ENCODE assay signal across 8 cellular contexts in the genomic region with DNA sequence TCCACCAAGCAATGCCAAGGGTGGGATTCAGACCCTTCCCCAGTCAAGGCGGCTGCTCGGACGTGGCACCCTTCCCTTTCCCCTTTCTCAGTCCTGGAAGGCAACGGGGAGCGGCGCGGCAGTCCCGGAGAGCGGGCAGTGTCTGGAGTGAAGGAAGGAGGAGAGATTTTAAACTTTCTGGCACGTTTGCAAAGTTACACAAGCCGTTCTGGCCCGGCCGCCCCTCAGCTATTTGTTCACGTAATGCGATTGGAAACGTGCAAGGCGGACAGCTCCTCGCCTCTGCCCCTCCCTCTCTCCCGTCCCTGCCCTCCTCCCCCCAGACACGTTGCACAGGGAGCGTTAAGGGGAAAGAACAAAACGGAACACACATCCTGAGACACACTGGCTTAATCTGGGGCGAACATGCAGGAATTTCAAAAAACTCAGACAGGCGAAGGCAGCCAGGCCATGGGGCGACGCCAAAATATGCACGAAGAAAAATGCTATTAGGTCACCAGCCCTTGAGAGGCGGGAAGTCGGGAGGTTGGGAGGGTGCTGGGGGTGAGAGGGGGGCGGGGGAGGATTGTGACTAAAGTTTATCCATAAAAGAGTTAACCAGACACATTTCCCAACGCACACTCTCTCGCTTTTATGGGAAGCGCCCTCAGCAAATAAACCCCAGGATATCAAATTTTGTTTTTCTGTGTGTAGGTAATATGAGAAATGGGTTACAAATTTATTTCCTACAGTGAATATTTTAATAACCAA. TPM values are rescaled to one million over a fixed set of nuclear protein-coding genes. Genes with fewer than 3 reads are reported as not detected.
DNase-seq lines count a peak whose midpoint lies in the region; ATAC-seq, FAIRE-seq and TF ChIP-seq lines count a peak whose summit lies in the region.

A gene with protein sequence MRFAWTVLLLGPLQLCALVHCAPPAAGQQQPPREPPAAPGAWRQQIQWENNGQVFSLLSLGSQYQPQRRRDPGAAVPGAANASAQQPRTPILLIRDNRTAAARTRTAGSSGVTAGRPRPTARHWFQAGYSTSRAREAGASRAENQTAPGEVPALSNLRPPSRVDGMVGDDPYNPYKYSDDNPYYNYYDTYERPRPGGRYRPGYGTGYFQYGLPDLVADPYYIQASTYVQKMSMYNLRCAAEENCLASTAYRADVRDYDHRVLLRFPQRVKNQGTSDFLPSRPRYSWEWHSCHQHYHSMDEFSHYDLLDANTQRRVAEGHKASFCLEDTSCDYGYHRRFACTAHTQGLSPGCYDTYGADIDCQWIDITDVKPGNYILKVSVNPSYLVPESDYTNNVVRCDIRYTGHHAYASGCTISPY (minus strand): TSS at position 144 of the 750 bp plus-strand sequence. CDS start 274 bp downstream, outside the sequence.

- dilution Hi-C loops in endothelial cell of umbilical vein (cut with MboI; ENCODE audit: extremely low pct_ligation_motif_present, low sequenced_read_pairs), result loop anchor here (25.0 kb wide), 1 partner anchor 109 kb away; no protein-coding TSS in a partner anchor

- H3K9me1 ChIP-seq in endothelial cell of umbilical vein (replicated peaks; ENCODE audit: control insufficient read depth, extremely low read depth, insufficient read depth, low read length), result no peaks in the 10 kb centered on the region

- peak within 1 kb of the TSS; percentile 82 for H3K27ac ChIP-seq in SK-N-MC
- peak within 1 kb of the TSS; percentile 88 for H3K27ac ChIP-seq in endothelial cell of umbilical vein (ENCODE audit: insufficient read depth, low read depth, low read length)
- peak within 1 kb of the TSS; percentile 88 for H3K27ac ChIP-seq in mesodermal cell (ENCODE audit: low read depth, low read length, severe bottlenecking)
- H3K27ac ChIP-seq in upper lobe of right lung, result peak within 1 kb of the TSS; percentile 71

- peak; percentile 78 for ATAC-seq in upper lobe of right lung
- ATAC-seq in HG03135 (IDR thresholded peaks at IDR 0.05; ENCODE audit: unreplicated experiment), result no peak

- no peaks in the 10 kb centered on the region for H4K20me1 ChIP-seq in endothelial cell of umbilical vein (replicated peaks; ENCODE audit: control insufficient read depth, extremely low read depth, insufficient read depth, low read length)

- peaks cover 13% of the 10 kb centered on the region for H3K79me2 ChIP-seq in endothelial cell of umbilical vein (ENCODE audit: control insufficient read depth, insufficient read depth, low read length)

- peaks cover 5% of the 10 kb centered on the region for H3K36me3 ChIP-seq in BJ (ENCODE audit: control insufficient read depth, insufficient read depth, low read length)
- H3K36me3 ChIP-seq in H7 (replicated peaks; ENCODE audit: control insufficient read depth, insufficient read depth, low read length), result no peaks in the 10 kb centered on the region
- peaks cover 13% of the 10 kb centered on the region for H3K36me3 ChIP-seq in SK-N-MC (ENCODE audit: insufficient read depth, low read length)
- H3K36me3 ChIP-seq in endothelial cell of umbilical vein (ENCODE audit: control insufficient read depth in 2 of 2, extremely low read depth in 1 of 2, insufficient read depth in 2 of 2, low read length in 2 of 2), result peaks cover 0 to 3% of the 10 kb centered on the region in 2 experiments
- peaks cover 23% of the 10 kb centered on the region for H3K36me3 ChIP-seq in mesodermal cell (ENCODE audit: control insufficient read depth, insufficient read depth, low read length)
- H3K36me3 ChIP-seq in upper lobe of right lung, result no peaks in the 10 kb centered on the region

- 0 to 8% methylated on average over 10 to 12 of the region's 33 CpGs for WGBS in mesodermal cell (ENCODE audit: insufficient coverage in 2 of 2), 2 experiments

- intact Hi-C loops in endothelial cell of umbilical vein (cut with micrococcal nuclease) (loop anchor here (1.0 to 10.0 kb wide), 6 partner anchors 11 to 1613 kb away; a partner anchor contains a TSS), upper lobe of right lung (cut with DNase I) (no loop called here)

- H3K9me3 ChIP-seq in SK-N-MC (ENCODE audit: low read depth, low read length) (no peaks in the 10 kb centered on the region), endothelial cell of umbilical vein (replicated peaks; ENCODE audit: control insufficient read depth, insufficient read depth, low read length) (no peaks in the 10 kb centered on the region), mesodermal cell (ENCODE audit: control insufficient read depth, low read length) (no peaks in the 10 kb centered on the region), upper lobe of right lung (no peaks in the 10 kb centered on the region)

- FAIRE-seq in endothelial cell of umbilical vein (lab: Jason Lieb, UNC), result peak; percentile 84

- TF ChIP-seq CTCF in BJ (IDR thresholded peaks at IDR 0.05; ENCODE audit: insufficient read depth, low read depth, low read length) (no peak), endothelial cell of umbilical vein (IDR thresholded peaks at IDR 0.05; ENCODE audit: extremely low read depth in 1 of 2, insufficient read depth in 1 of 2, low read depth in 1 of 2, low read length in 2 of 2) (no peak), upper lobe of right lung (IDR thresholded peaks at IDR 0.05) (no peak)

- no TSS peak for BruUV-seq in endothelial cell of umbilical vein (replicated peaks; lab: Mats Ljungman, UMichigan)

- TF ChIP-seq POLR2A in endothelial cell of umbilical vein (IDR thresholded peaks at IDR 0.05; ENCODE audit: low read depth, low read length), result no peak

- CTCF ChIA-PET in BJ (lab: Yijun Ruan, JAX) (interaction anchor here (0.9 to 5.1 kb wide), 7 partner anchors 15 to 116 kb away, joined by 3 to 71 read pairs (median 13); a partner anchor contains a TSS), endothelial cell of umbilical vein (lab: Charles Lee) (interaction anchor here (0.8 to 4.9 kb wide), 12 partner anchors 12 to 117 kb away, joined by 3 to 164 read pairs (median 16); a partner anchor contains a TSS)

- H3K4me1 ChIP-seq in endothelial cell of umbilical vein (ENCODE audit: control insufficient read depth, extremely low read depth, insufficient read depth, low read length) (peaks cover 36% of the 10 kb centered on the region), mesodermal cell (ENCODE audit: control insufficient read depth, insufficient read depth, low read length, poor library complexity, severe bottlenecking) (peaks cover 31% of the 10 kb centered on the region), upper lobe of right lung (no peaks in the 10 kb centered on the region)

- DNase-seq in BJ (ENCODE audit: low read depth), result peak; percentile 98
- DNase-seq in H7, result peak; percentile 59
- peak; percentile 37 for DNase-seq in SK-N-MC (ENCODE audit: low read depth, low spot score)
- DNase-seq in endothelial cell of umbilical vein (ENCODE audit: low read depth, low spot score), result peak; percentile 87
- DNase-seq in upper lobe of right lung, result peak; percentile 74
- DNase-seq in NCI-H2107 treated with DMSO at 0.1 percent for 48 hours (lab: John Stamatoyannopoulos, UW; ENCODE audit: unreplicated experiment), result no peak

- no peaks in the 10 kb centered on the region for H3K27me3 ChIP-seq in BJ (ENCODE audit: control insufficient read depth, insufficient read depth, low read length)
- peaks cover 25% of the 10 kb centered on the region for H3K27me3 ChIP-seq in H7 (ENCODE audit: control insufficient read depth, insufficient read depth, low read length)
- H3K27me3 ChIP-seq in endothelial cell of umbilical vein (ENCODE audit: control insufficient read depth in 2 of 2, insufficient read depth in 2 of 2, low read length in 2 of 2), result no peaks in the 10 kb centered on the region
- H3K27me3 ChIP-seq in upper lobe of right lung, result peaks cover 6% of the 10 kb centered on the region

- H2AFZ ChIP-seq in endothelial cell of umbilical vein (ENCODE audit: low read depth, low read length), result peak within 1 kb of the TSS; percentile 97

- POLR2A ChIA-PET in BJ (lab: Charles Lee), result interaction anchor here (0.6 to 1.0 kb wide), 3 partner anchors 13 to 19 kb away, joined by 3 to 4 read pairs (median 3); no protein-coding TSS in a partner anchor
- POLR2A ChIA-PET in endothelial cell of umbilical vein (lab: Charles Lee), result interaction anchor here (2.6 kb wide), 1 partner anchor 109 kb away, joined by 16 read pairs; no protein-coding TSS in a partner anchor

- H3K9ac ChIP-seq in SK-N-MC (ENCODE audit: insufficient read length) (peak within 1 kb of the TSS; percentile 78), endothelial cell of umbilical vein (replicated peaks; ENCODE audit: extremely low read depth, insufficient read depth, low read length) (peak within 1 kb of the TSS; percentile 83)

- peak within 1 kb of the TSS; percentile 85 for H3K4me3 ChIP-seq in BJ (ENCODE audit: low read depth, low read length)
- peak within 1 kb of the TSS; percentile 60 for H3K4me3 ChIP-seq in H7 (ENCODE audit: insufficient read depth, low read depth, low read length)
- peak within 1 kb of the TSS; percentile 92 for H3K4me3 ChIP-seq in SK-N-MC
- H3K4me3 ChIP-seq in endothelial cell of umbilical vein (replicated peaks in 1 of 3; ENCODE audit: insufficient read depth in 1 of 3, low read depth in 1 of 3, low read length in 3 of 3), result peak within 1 kb of the TSS; percentile 51 to 68 (median 67)
- H3K4me3 ChIP-seq in mesodermal cell (ENCODE audit: extremely low read depth, insufficient read depth, low read length, poor library complexity, severe bottlenecking), result peak within 1 kb of the TSS; percentile 73
- peak within 1 kb of the TSS; percentile 62 for H3K4me3 ChIP-seq in upper lobe of right lung

- H3K4me2 ChIP-seq in endothelial cell of umbilical vein (ENCODE audit: insufficient read depth, low read length), result peak within 1 kb of the TSS; percentile 91

TF ChIP-seq in endothelial cell of umbilical vein, 7 proteins besides CTCF, POLR2A, EP300 and RAD21 (continues in another document):
- TF ChIP-seq MYC (IDR thresholded peaks at IDR 0.05; ENCODE audit: low read depth, low read length), result peak; percentile 79
- no peak for TF ChIP-seq JUN (IDR thresholded peaks at IDR 0.05; ENCODE audit: borderline replicate concordance, insufficient read depth, insufficient read length, low read depth)
- TF ChIP-seq POLR2AphosphoS5 (IDR thresholded peaks at IDR 0.05; ENCODE audit: insufficient read depth, low read depth, low read length), result peak; percentile 10

RNA-seq across cellular contexts. Expression of the gene that starts here (rescaled TPM):
- polyA plus RNA-seq in BJ (2011; rRNA removed) (632 and 668 TPM in 2 replicates), endothelial cell of umbilical vein (39.0 and 43.5 TPM in 2 replicates)
- 624 and 731 TPM in 2 replicates for polyA minus RNA-seq in BJ (2011; rRNA and poly(A)+ RNA removed)
- 0.44 and 0.45 TPM in 2 replicates for total RNA-seq in H7 (2014; rRNA removed; shearing (Covaris generic))
- total RNA-seq in endothelial cell of umbilical vein (69.7 and 79.1 TPM in 2 replicates), upper lobe of right lung (26.8 TPM)
- polyA plus RNA-seq in endothelial cell of umbilical vein (2011; cell fraction: cytosol; rRNA removed), result 24.0 and 28.2 TPM in 2 replicates
- polyA plus RNA-seq in endothelial cell of umbilical vein (2011; cell fraction: nucleus; rRNA removed), result 23.8 and 25.5 TPM in 2 replicates
- polyA plus RNA-seq in endothelial cell of umbilical vein (2012), result 69.0 and 85.9 TPM in 2 replicates
- polyA minus RNA-seq in endothelial cell of umbilical vein, result 50.7 and 58.4 TPM in 2 replicates
- polyA minus RNA-seq in endothelial cell of umbilical vein (2011; cell fraction: cytosol; rRNA and poly(A)+ RNA removed), result 16.8 TPM
- polyA minus RNA-seq in endothelial cell of umbilical vein (2011; cell fraction: nucleus; rRNA and poly(A)+ RNA removed), result 21.1 and 28.6 TPM in 2 replicates
- polyA plus RNA-seq in mesodermal cell (2013, experiment 1 of 2), result 257 TPM
- 186 TPM for polyA plus RNA-seq in mesodermal cell (2013, experiment 2 of 2)

Comparison
In these comparisons a context has a peak if more than half of its experiments do, and no peak if none do; other contexts are left out.
1. RNA of the gene that starts here (total RNA-seq): 69.7 to 79.1 TPM in endothelial cell of umbilical vein and 26.8 TPM in upper lobe of right lung (single experiment); 0.44 to 0.45 TPM in H7; every median in the first group is over 10 times any median in the second.
2. Peak in DNase-seq and H3K4me3 ChIP-seq in H7; RNA of the gene not detected or under 1 TPM.
3. Peak in every context shown above with its lines, with median percentiles within 50 percentile points of each other: H3K4me3 ChIP-seq and H3K27ac ChIP-seq.